In the genomic region with DNA sequence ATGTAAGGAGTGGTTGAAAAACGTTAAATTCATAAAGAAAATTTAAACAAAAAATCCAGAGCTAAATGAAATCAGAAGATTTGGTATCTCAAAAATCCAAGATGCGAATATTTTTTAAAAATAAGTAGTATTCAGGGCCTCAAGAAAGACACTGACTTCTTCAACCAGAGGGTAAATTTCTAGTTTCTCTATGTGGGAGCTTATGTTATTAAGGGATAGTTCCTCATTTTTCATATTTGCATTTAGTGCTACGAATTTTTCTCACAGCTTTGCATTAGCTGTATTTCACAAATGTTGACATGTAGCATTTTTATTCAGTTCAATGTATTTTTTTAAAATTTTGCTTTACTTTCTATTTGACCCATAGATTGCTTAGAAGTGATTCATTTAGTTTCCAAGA, we compare ENCODE assay signal across 19 cellular contexts.
A peak's percentile ranks its signal among the peaks of the same experiment; 100 is the strongest.
DNase-seq lines count a peak whose midpoint lies in the region; ATAC-seq lines count a peak whose summit lies in the region.
"Had no signal": no experiment of that assay in that cellular context is flagged by ENCODE, and none has a peak within 500 bp of the region (broad histone marks: within the 10 kb centered on the region; RNA-seq: fewer than 3 reads in every experiment).

No MANE protein-coding gene starts in this region.

- H3K4me1 Mint-ChIP-seq in memory B cell, result peaks cover 29% of the 10 kb centered on the region

- H3K4me3 Mint-ChIP-seq in memory B cell, result peak overlapping the region; percentile 63
- H3K4me3 Mint-ChIP-seq: CD4-positive, CD25-positive, alpha-beta regulatory T cell had no signal

- H3K9me3 Mint-ChIP-seq in memory B cell, result no peaks in the 10 kb centered on the region

- H3K27me3 Mint-ChIP-seq in memory B cell, result no peaks in the 10 kb centered on the region
- H3K27me3 Mint-ChIP-seq: CD4-positive, CD25-positive, alpha-beta regulatory T cell had no signal

- no peaks in the 10 kb centered on the region for H3K36me3 Mint-ChIP-seq in memory B cell
- H3K36me3 Mint-ChIP-seq: CD4-positive, CD25-positive, alpha-beta regulatory T cell had no signal

- DNase-seq in Kasumi-1 (lab: John Stamatoyannopoulos, UW), result peak; percentile 21 to 43
- no peak for DNase-seq in memory B cell (ENCODE audit: low spot score in 2 of 2)
- no peak for DNase-seq in AML-193 (lab: John Stamatoyannopoulos, UW)
- DNase-seq: CD4-positive, CD25-positive, alpha-beta regulatory T cell; DMS79; MM.1S; NCI-H1092; NCI-H1436; NCI-H187 treated with DMSO at 0.1 percent for 48 hours; NCI-H226; NCI-H510A treated with DMSO at 0.1 percent for 48 hours; NCI-H748 treated with DMSO at 0.1 percent for 48 hours; NK-92 treated with Interleukin-12 subunit alpha and Interleukin-12 subunit beta, amount 100 ng/mL, for 24 hours; T1000 had no signal

- ATAC-seq in GM18511 (IDR thresholded peaks at IDR 0.05; ENCODE audit: unreplicated experiment), result peak; percentile 42
- ATAC-seq in HG02852 (IDR thresholded peaks at IDR 0.05; ENCODE audit: unreplicated experiment), result peak; percentile 50
- peak; percentile 76 for ATAC-seq in memory B cell (ENCODE audit: low read depth)
- ATAC-seq in HG03139 (IDR thresholded peaks at IDR 0.05; ENCODE audit: unreplicated experiment), result no peak
- no peak for ATAC-seq in HG03520 (IDR thresholded peaks at IDR 0.05; ENCODE audit: unreplicated experiment)
- ATAC-seq: Right ventricle myocardium inferior had no signal

- H3K27ac Mint-ChIP-seq in memory B cell, result peak overlapping the region; percentile 77

Comparison
In these comparisons a context has a peak if more than half of its experiments do, and no peak if none do; other contexts are left out.
1. ATAC-seq: peak in GM18511 (single experiment), HG02852 (single experiment) and memory B cell (single experiment); none in HG03139 (single experiment) and HG03520 (single experiment).
2. DNase-seq: peak in Kasumi-1 (2 of 2); none in memory B cell (0 of 2) and AML-193 (0 of 2).